9 cellular contexts compared by ENCODE assay signal in genomic region chr2:41853427-41854191, GRCh38.
DNase-seq lines count a peak whose midpoint lies in the region; TF ChIP-seq lines count a peak whose summit lies in the region.
"Had no signal": no experiment of that assay in that cellular context is flagged by ENCODE, and none has a peak within 500 bp of the region (broad histone marks: within the 10 kb centered on the region; RNA-seq: fewer than 3 reads in every experiment).

No MANE protein-coding gene starts in this region.

- no peak overlapping the region for H3K27ac Mint-ChIP-seq in activated naive CD4-positive, alpha-beta T cell treated with anti-CD3 and anti-CD28 coated beads, Interleukin-2, amount 10 ng/mL, durations not matched to agents 7 days and 5 days

- H3K27me3 ChIP-seq in adrenal gland (no peaks in the 10 kb centered on the region), spleen (replicated peaks in 1 of 7) (peaks cover 0 to 35% (median 0%) of the 10 kb centered on the region in 7 donors)

- WGBS in adrenal gland, 4 donors: 9 to 12% (median 10%) methylated on average over 6 to 8 of the region's 8 CpGs
- 16 to 27% (median 19%) methylated on average over 8 of the region's 8 CpGs for WGBS in spleen, 5 donors

- peak; percentile 34 for DNase-seq in activated naive CD4-positive, alpha-beta T cell treated with anti-CD3 and anti-CD28 coated beads, Interleukin-2, amount 10 ng/mL, durations not matched to agents 7 days and 5 days
- no peak for DNase-seq in activated naive CD4-positive, alpha-beta T cell (lab: John Stamatoyannopoulos, UW)
- peak; percentile 37 for DNase-seq in NCI-H1105 treated with DMSO at 0.1 percent for 48 hours (lab: John Stamatoyannopoulos, UW)
- DNase-seq in adrenal gland: peak; percentile 39 to 83 (median 56)
- peak; percentile 35 for DNase-seq in hepatic stellate cell (ENCODE audit: low spot score)
- DNase-seq in spleen: no peak
- DNase-seq in effector CD8-positive, alpha-beta T cell (lab: John Stamatoyannopoulos, UW): no peak
- DNase-seq in stimulated activated CD4-positive, alpha-beta T cell treated with anti-CD3 and anti-CD28 coated beads, Interleukin-1b, Interleukin-23, amount 100 ng/mL, for 48 hours: no peak

- no peak overlapping the region for H3K4me3 Mint-ChIP-seq in activated naive CD4-positive, alpha-beta T cell treated with anti-CD3 and anti-CD28 coated beads, Interleukin-2, amount 10 ng/mL, durations not matched to agents 7 days and 5 days
- H3K4me3 Mint-ChIP-seq: central memory CD8-positive, alpha-beta T cell had no signal

- intact Hi-C loops in adrenal gland (cut with DNase I) (loop anchor here (5.0 kb wide), 1 partner anchor 234 kb away; no protein-coding TSS in a partner anchor), spleen (cut with DNase I; ENCODE audit: low total_unique reads) (loop anchor here (5.0 kb wide), 1 partner anchor 234 kb away; no protein-coding TSS in a partner anchor)

- H3K9me3 Mint-ChIP-seq in activated naive CD4-positive, alpha-beta T cell treated with anti-CD3 and anti-CD28 coated beads, Interleukin-2, amount 10 ng/mL, durations not matched to agents 7 days and 5 days: no peaks in the 10 kb centered on the region
- H3K9me3 Mint-ChIP-seq: central memory CD8-positive, alpha-beta T cell had no signal

- H3K27ac ChIP-seq in adrenal gland (no peak overlapping the region), spleen (no peak overlapping the region)

- no peaks in the 10 kb centered on the region for H3K4me1 Mint-ChIP-seq in activated naive CD4-positive, alpha-beta T cell treated with anti-CD3 and anti-CD28 coated beads, Interleukin-2, amount 10 ng/mL, durations not matched to agents 7 days and 5 days
- H3K4me1 Mint-ChIP-seq: central memory CD8-positive, alpha-beta T cell had no signal

- no peak overlapping the region for H3K4me3 ChIP-seq in adrenal gland
- H3K4me3 ChIP-seq in spleen: no peak overlapping the region

- H3K9me3 ChIP-seq in adrenal gland (replicated peaks in 1 of 3) (no peaks in the 10 kb centered on the region), spleen (no peaks in the 10 kb centered on the region)

- TF ChIP-seq POLR2A in adrenal gland (IDR thresholded peaks at IDR 0.05) (no peak), spleen (IDR thresholded peaks at IDR 0.05) (no peak)

- H3K36me3 ChIP-seq in adrenal gland (replicated peaks in 1 of 2) (no peaks in the 10 kb centered on the region), spleen (no peaks in the 10 kb centered on the region)

- H3K4me1 ChIP-seq in adrenal gland (replicated peaks in 1 of 2): no peaks in the 10 kb centered on the region
- peaks cover 0 to 6% (median 0%) of the 10 kb centered on the region in 6 donors for H3K4me1 ChIP-seq in spleen

- TF ChIP-seq CTCF in adrenal gland (IDR thresholded peaks at IDR 0.05) (peak; percentile 69 to 80 (median 74)), spleen (IDR thresholded peaks at IDR 0.05 in 8 of 11, conservative IDR thresholded peaks at IDR 0.05 in 3 of 11) (peak; percentile 20 to 72 (median 63))

- peaks cover 26% of the 10 kb centered on the region for H3K27me3 Mint-ChIP-seq in activated naive CD4-positive, alpha-beta T cell treated with anti-CD3 and anti-CD28 coated beads, Interleukin-2, amount 10 ng/mL, durations not matched to agents 7 days and 5 days

- CTCF ChIA-PET in activated naive CD4-positive, alpha-beta T cell treated with anti-CD3 and anti-CD28 coated beads, Interleukin-2, amount 10 ng/mL, durations not matched to agents 7 days and 5 days (lab: Charles Lee): interaction anchor here (0.9 to 7.7 kb wide), 8 partner anchors 11 to 242 kb away, joined by 3 to 65 read pairs (median 10); no protein-coding TSS in a partner anchor

- H3K36me3 Mint-ChIP-seq in activated naive CD4-positive, alpha-beta T cell treated with anti-CD3 and anti-CD28 coated beads, Interleukin-2, amount 10 ng/mL, durations not matched to agents 7 days and 5 days: no peaks in the 10 kb centered on the region

Comparison
In these comparisons a context has a peak if more than half of its experiments do, and no peak if none do; other contexts are left out.
1. DNase-seq: peak in activated naive CD4-positive, alpha-beta T cell treated with anti-CD3 and anti-CD28 coated beads, Interleukin-2, amount 10 ng/mL, durations not matched to agents 7 days and 5 days (single experiment), NCI-H1105 treated with DMSO at 0.1 percent for 48 hours (single experiment), adrenal gland (7 of 7) and hepatic stellate cell (single experiment); none in activated naive CD4-positive, alpha-beta T cell (0 of 4), spleen (single experiment), effector CD8-positive, alpha-beta T cell (single experiment) and stimulated activated CD4-positive, alpha-beta T cell treated with anti-CD3 and anti-CD28 coated beads, Interleukin-1b, Interleukin-23, amount 100 ng/mL, for 48 hours (single experiment).